Comparison of ENCODE assay signal across 8 cellular contexts in the genomic region with DNA sequence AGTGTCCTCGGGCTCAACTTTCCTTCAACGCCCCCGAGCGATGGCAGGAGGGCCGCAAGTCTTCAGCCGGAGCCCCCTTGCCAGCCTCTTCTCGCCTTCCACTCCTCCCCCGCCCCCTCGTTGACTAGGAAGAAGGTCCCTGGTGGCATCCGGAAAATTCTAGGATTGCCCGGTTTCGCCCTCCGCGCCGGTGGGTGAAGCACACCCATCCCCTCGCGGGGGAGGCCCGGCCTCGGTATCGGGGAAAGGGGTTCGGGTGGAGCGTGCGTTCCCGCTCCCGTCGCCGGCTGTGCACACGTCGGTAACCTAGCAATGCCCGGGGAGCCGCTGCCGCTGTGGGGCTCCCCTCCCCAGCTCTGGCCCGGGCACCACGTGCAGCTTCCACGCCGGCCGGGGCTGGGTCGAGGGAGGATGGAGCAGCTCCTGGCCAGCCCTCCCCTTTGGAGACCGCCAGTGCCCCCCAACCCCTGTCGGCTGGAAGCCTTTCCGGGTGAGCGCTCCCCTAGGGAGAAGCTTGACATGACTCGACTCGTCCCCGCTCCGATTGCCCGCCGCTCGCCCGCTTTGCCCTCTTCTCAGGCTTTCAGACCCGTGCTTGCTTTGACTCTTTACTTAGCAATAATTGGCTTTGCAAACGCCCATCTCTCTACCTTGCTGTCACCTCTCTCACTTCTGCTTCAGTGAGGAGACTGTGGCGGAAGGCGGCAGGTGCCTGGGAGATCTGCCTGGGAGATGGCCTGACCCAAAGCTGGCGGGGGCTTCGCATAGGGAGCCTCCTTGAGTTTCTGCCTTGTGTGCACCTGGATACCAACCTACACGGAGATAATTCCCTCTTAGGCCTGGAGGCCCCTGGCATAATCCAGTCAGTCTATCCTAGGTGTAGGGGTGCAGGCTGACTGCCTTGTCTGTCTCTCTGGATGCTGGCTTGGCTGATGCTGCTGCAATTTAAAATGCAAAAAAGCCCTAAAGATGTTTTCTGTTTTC. TPM values are rescaled to one million over a fixed set of nuclear protein-coding genes. Genes with fewer than 3 reads are reported as not detected.
DNase-seq lines count a peak whose midpoint lies in the region; ATAC-seq, FAIRE-seq and TF ChIP-seq lines count a peak whose summit lies in the region.

No MANE protein-coding gene starts in this region.

- FAIRE-seq in GM19239 (lab: Jason Lieb, UNC), result no peak
- FAIRE-seq in pancreas (lab: Jason Lieb, UNC), result no peak

- H3K4me3 ChIP-seq in RWPE2 (ENCODE audit: severe bottlenecking) (peak overlapping the region; percentile 7), pancreas (peak overlapping the region; percentile 3 to 69 (median 31)), MG63 (no peak overlapping the region)

- H3K27ac ChIP-seq in RWPE2 (ENCODE audit: poor library complexity, severe bottlenecking) (no peak overlapping the region), pancreas (peak overlapping the region in 1 of 4 donors; percentile 17)

- no peaks in the 10 kb centered on the region for H3K4me1 ChIP-seq in RWPE2 (ENCODE audit: insufficient read depth, poor library complexity, severe bottlenecking)
- H3K4me1 ChIP-seq in pancreas, result peaks cover 0 to 4% (median 0%) of the 10 kb centered on the region in 3 donors

- peak; percentile 37 for DNase-seq in GM19239 (ENCODE audit: insufficient read length, low spot score)
- DNase-seq in RWPE2 (ENCODE audit: low spot score), result no peak
- peak; percentile 54 for DNase-seq in germinal center (ENCODE audit: low spot score)
- DNase-seq in pancreas, result peak in 4 of 6 donors; percentile 15 to 77 (median 52)
- no peak for DNase-seq in OCI-M2 (lab: John Stamatoyannopoulos, UW; ENCODE audit: unreplicated experiment)
- no peak for DNase-seq in MG63
- no peak for DNase-seq in UCSD-AML1 (lab: John Stamatoyannopoulos, UW; ENCODE audit: unreplicated experiment)
- no peak for DNase-seq in cortex of kidney (lab: John Stamatoyannopoulos, UW)

- no peaks in the 10 kb centered on the region for H3K36me3 ChIP-seq in RWPE2 (ENCODE audit: low read depth)
- H3K36me3 ChIP-seq in pancreas, result no peaks in the 10 kb centered on the region
- H3K36me3 ChIP-seq in MG63, result no peaks in the 10 kb centered on the region

- 15% methylated on average over 44 to 57 of the region's 57 CpGs for WGBS in pancreas, 2 donors

- intact Hi-C loops in pancreas (cut with DNase I), result no loop called here

- TF ChIP-seq CTCF in RWPE2 (IDR thresholded peaks at IDR 0.05; ENCODE audit: poor library complexity, severe bottlenecking) (no peak), pancreas (IDR thresholded peaks at IDR 0.05) (no peak)

- ATAC-seq in RWPE2 (ENCODE audit: low read depth) (peak; percentile 37), pancreas (peak; percentile 27 to 53 (median 44))

- no peaks in the 10 kb centered on the region for H3K9me3 ChIP-seq in RWPE2 (ENCODE audit: severe bottlenecking)
- H3K9me3 ChIP-seq in pancreas, result no peaks in the 10 kb centered on the region
- no peaks in the 10 kb centered on the region for H3K9me3 ChIP-seq in MG63

- peaks cover 48% of the 10 kb centered on the region for H3K27me3 ChIP-seq in RWPE2 (ENCODE audit: insufficient read depth, poor library complexity, severe bottlenecking)
- no peaks in the 10 kb centered on the region for H3K27me3 ChIP-seq in pancreas
- H3K27me3 ChIP-seq in MG63, result no peaks in the 10 kb centered on the region

RNA-seq across cellular contexts. Expression of gene CACNA1D, which starts 1.4 kb away (rescaled TPM):
- 10 to 100 TPM in 3 of 6 donors, 1 to 10 TPM in 3; 5.3 to 14.8 (median 10.2) TPM for total RNA-seq in pancreas
- polyA plus RNA-seq in pancreas, result 10 to 100 TPM; 11.3 to 22.8 TPM
- total RNA-seq in MG63 (2014; rRNA removed; shearing (Covaris generic); ENCODE audit: low replicate concordance), result not detected in 2 replicates

Comparison
In these comparisons a context has a peak if more than half of its experiments do, and no peak if none do; other contexts are left out.
1. DNase-seq: peak in GM19239 (single experiment), germinal center (single experiment) and pancreas (4 of 6); none in RWPE2 (single experiment), OCI-M2 (single experiment), MG63 (single experiment), UCSD-AML1 (single experiment) and cortex of kidney (single experiment).